ENCODE assay signal across 1 cellular context in genomic region chr6:28080631-28081485, GRCh38.
TF ChIP-seq lines count a peak whose summit lies in the region.

No MANE protein-coding gene starts in this region.

TF ChIP-seq in HepG2, 621 proteins besides CTCF, POLR2A, EP300 and RAD21 (continued from another document and continues in another):
- TF ChIP-seq HOXD1 (CRISPR knock-in tag; IDR thresholded peaks at IDR 0.05), result peak; percentile 93
- 0 out of 2 replicates have a peak, but pooled peaks have one; percentile 33 for TF ChIP-seq ZNF775 (CRISPR knock-in tag; IDR thresholded peaks at IDR 0.05; ENCODE audit: borderline replicate concordance)
- peak; percentile 93 for TF ChIP-seq MED13 (CRISPR knock-in tag; IDR thresholded peaks at IDR 0.05)
- TF ChIP-seq IKZF5 (CRISPR knock-in tag; IDR thresholded peaks at IDR 0.05), result peak; percentile 94; the same call in 1 of the 2 replicates
- 0 out of 2 replicates have a peak, but pooled peaks have one; percentile 9 for TF ChIP-seq NFYB (CRISPR knock-in tag; IDR thresholded peaks at IDR 0.05)
- peak; percentile 65; the same call in 1 of the 2 replicates for TF ChIP-seq ZBTB3 (CRISPR knock-in tag; IDR thresholded peaks at IDR 0.05; ENCODE audit: borderline replicate concordance, low read depth)
- TF ChIP-seq ZMYM2 (CRISPR knock-in tag; IDR thresholded peaks at IDR 0.05), result no peak
- peak; percentile 92 for TF ChIP-seq KLF6 (CRISPR knock-in tag; IDR thresholded peaks at IDR 0.05)
- TF ChIP-seq THAP11 (CRISPR knock-in tag; IDR thresholded peaks at IDR 0.05), result peak; percentile 99
- TF ChIP-seq SNAPC5 (CRISPR knock-in tag; IDR thresholded peaks at IDR 0.05; ENCODE audit: borderline replicate concordance), result peak; percentile 45; the same call in 1 of the 2 replicates
- TF ChIP-seq IRX3 (CRISPR knock-in tag; IDR thresholded peaks at IDR 0.05; ENCODE audit: borderline replicate concordance, low read depth), result 0 out of 2 replicates have a peak, but pooled peaks have one; percentile 3
- TF ChIP-seq ZNF740 (CRISPR knock-in tag; IDR thresholded peaks at IDR 0.05), result peak; percentile 75
- peak; percentile 35; the same call in 1 of the 2 replicates for TF ChIP-seq RBAK (CRISPR knock-in tag; IDR thresholded peaks at IDR 0.05)
- no peak for TF ChIP-seq ZNF382 (CRISPR knock-in tag; IDR thresholded peaks at IDR 0.05; ENCODE audit: borderline replicate concordance)
- TF ChIP-seq ZFP90 (CRISPR knock-in tag; IDR thresholded peaks at IDR 0.05; ENCODE audit: borderline replicate concordance), result peak; percentile 93
- TF ChIP-seq ZNF839 (CRISPR knock-in tag; IDR thresholded peaks at IDR 0.05; ENCODE audit: borderline replicate concordance), result peak; percentile 88; the same call in 1 of the 2 replicates
- no peak for TF ChIP-seq ZNF407 (CRISPR knock-in tag; IDR thresholded peaks at IDR 0.05; ENCODE audit: not compliant biosample characterization)
- TF ChIP-seq EEA1 (CRISPR knock-in tag; IDR thresholded peaks at IDR 0.05; ENCODE audit: borderline replicate concordance), result peak; percentile 82; the same call in 1 of the 2 replicates
- no peak for TF ChIP-seq SOX6 (IDR thresholded peaks at IDR 0.05)
- peak; percentile 72 for TF ChIP-seq SOX6 (CRISPR knock-in tag; IDR thresholded peaks at IDR 0.05)
- TF ChIP-seq ADNP (CRISPR knock-in tag; IDR thresholded peaks at IDR 0.05), result no peak
- TF ChIP-seq MLXIP (CRISPR knock-in tag; IDR thresholded peaks at IDR 0.05; ENCODE audit: borderline replicate concordance), result peak; percentile 61; the same call in 1 of the 2 replicates
- no peak; the same call in 1 of the 2 replicates for TF ChIP-seq ARID3A (IDR thresholded peaks at IDR 0.05; ENCODE audit: low read depth, low read length)
- no peak for TF ChIP-seq SMAD9 (CRISPR knock-in tag; IDR thresholded peaks at IDR 0.05)
- TF ChIP-seq ZNF703 (CRISPR knock-in tag; IDR thresholded peaks at IDR 0.05; ENCODE audit: borderline replicate concordance), result no peak
- peak; percentile 77 for TF ChIP-seq ZNF768 (CRISPR knock-in tag; IDR thresholded peaks at IDR 0.05)
- TF ChIP-seq TOE1 (CRISPR knock-in tag; IDR thresholded peaks at IDR 0.05), result peak; percentile 94
- TF ChIP-seq FOXA1 (IDR thresholded peaks at IDR 0.05), result no peak
- peak; percentile 35; the same call in 1 of the 2 replicates for TF ChIP-seq FOXA1 (CRISPR knock-in tag; IDR thresholded peaks at IDR 0.05)
- peak; percentile 72; the same call in 1 of the 2 replicates for TF ChIP-seq ZNF280D (CRISPR knock-in tag; IDR thresholded peaks at IDR 0.05)
- 0 out of 2 replicates have a peak, but pooled peaks have one; percentile 8 for TF ChIP-seq FOSL1 (CRISPR knock-in tag; IDR thresholded peaks at IDR 0.05; ENCODE audit: borderline replicate concordance)
- no peak for TF ChIP-seq ZKSCAN1 (IDR thresholded peaks at IDR 0.05; ENCODE audit: low read length)
- peak; percentile 97 for TF ChIP-seq TGIF2 (CRISPR knock-in tag; IDR thresholded peaks at IDR 0.05)
- peak; percentile 94 for TF ChIP-seq RFX3 (CRISPR knock-in tag; IDR thresholded peaks at IDR 0.05)
- TF ChIP-seq RERE (CRISPR knock-in tag; IDR thresholded peaks at IDR 0.05; ENCODE audit: low read depth), result no peak; the same call in 1 of the 2 replicates
